ENCODE assay signal across 1 cellular context in the genomic region with DNA sequence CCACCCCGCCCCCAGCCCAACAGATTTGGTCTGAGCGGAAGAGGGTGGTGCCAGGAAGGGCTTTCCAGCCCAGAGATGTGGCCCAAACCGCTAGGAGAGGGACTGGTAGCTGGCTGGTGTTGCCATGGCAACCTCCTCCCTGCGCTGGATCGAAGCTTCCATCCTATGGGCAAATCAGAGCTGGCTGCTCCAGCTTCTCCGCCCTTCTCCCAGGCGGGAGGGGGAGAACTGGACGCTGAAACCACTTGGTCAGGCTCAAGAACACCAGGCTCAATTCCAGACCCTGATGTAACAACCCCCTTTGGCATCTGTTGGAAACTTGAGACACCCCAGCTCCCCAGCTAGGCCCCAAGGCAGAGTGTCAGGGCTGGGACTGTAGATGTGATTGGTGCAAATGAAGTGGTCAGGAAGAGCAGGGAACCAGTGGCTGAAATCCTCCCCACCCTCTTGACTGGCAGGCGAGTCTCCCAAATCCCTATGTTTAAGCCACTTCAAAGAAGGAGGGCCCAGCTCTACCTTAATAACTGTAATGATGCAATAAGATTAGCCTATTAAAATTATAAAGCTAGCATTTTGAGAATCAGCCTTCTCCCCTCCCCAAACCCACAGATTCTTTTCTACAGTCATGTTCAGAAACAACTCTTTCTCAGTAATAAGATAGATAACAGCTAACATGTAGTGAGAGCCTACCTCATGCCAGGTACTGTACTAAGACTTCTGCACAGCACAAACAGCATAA.
TF ChIP-seq lines count a peak whose summit lies in the region.

No MANE protein-coding gene starts in this region.

TF ChIP-seq in HEK293, 187 proteins besides CTCF, POLR2A, EP300 and RAD21 (continued from another document):
- no peak for TF ChIP-seq MZF1 (tag by site-specific recombination; IDR thresholded peaks at IDR 0.05; ENCODE audit: borderline replicate concordance)
- no peak for TF ChIP-seq FEZF1 (tag by site-specific recombination; IDR thresholded peaks at IDR 0.05)
- no peak for TF ChIP-seq ZNF133 (tag by site-specific recombination; IDR thresholded peaks at IDR 0.05)
- no peak for TF ChIP-seq ZNF707 (tag by site-specific recombination; IDR thresholded peaks at IDR 0.05)
- peak; percentile 42; the same call in 1 of the 2 replicates for TF ChIP-seq ZBTB17 (tag by site-specific recombination; IDR thresholded peaks at IDR 0.05)
- no peak for TF ChIP-seq ZNF585B (tag by site-specific recombination; IDR thresholded peaks at IDR 0.05)
- no peak for TF ChIP-seq ZNF514 (tag by site-specific recombination; IDR thresholded peaks at IDR 0.05)
- TF ChIP-seq SP7 (tag by site-specific recombination; IDR thresholded peaks at IDR 0.05), result peak; percentile 75
- TF ChIP-seq, protein P1, sequence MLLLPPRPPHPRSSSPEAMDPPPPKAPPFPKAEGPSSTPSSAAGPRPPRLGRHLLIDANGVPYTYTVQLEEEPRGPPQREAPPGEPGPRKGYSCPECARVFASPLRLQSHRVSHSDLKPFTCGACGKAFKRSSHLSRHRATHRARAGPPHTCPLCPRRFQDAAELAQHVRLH (tag by site-specific recombination; IDR thresholded peaks at IDR 0.05), result no peak
- TF ChIP-seq, protein P2, sequence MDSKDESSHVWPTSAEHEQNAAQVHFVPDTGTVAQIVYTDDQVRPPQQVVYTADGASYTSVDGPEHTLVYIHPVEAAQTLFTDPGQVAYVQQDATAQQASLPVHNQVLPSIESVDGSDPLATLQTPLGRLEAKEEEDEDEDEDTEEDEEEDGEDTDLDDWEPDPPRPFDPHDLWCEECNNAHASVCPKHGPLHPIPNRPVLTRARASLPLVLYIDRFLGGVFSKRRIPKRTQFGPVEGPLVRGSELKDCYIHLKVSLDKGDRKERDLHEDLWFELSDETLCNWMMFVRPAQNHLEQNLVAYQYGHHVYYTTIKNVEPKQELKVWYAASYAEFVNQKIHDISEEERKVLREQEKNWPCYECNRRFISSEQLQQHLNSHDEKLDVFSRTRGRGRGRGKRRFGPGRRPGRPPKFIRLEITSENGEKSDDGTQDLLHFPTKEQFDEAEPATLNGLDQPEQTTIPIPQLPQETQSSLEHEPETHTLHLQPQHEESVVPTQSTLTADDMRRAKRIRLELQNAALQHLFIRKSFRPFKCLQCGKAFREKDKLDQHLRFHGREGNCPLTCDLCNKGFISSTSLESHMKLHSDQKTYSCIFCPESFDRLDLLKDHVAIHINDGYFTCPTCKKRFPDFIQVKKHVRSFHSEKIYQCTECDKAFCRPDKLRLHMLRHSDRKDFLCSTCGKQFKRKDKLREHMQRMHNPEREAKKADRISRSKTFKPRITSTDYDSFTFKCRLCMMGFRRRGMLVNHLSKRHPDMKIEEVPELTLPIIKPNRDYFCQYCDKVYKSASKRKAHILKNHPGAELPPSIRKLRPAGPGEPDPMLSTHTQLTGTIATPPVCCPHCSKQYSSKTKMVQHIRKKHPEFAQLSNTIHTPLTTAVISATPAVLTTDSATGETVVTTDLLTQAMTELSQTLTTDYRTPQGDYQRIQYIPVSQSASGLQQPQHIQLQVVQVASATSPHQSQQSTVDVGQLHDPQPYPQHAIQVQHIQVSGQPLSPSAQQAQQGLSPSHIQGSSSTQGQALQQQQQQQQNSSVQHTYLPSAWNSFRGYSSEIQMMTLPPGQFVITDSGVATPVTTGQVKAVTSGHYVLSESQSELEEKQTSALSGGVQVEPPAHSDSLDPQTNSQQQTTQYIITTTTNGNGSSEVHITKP (tag by site-specific recombination; IDR thresholded peaks at IDR 0.05), result peak; percentile 95
- TF ChIP-seq ZNF658 (tag by site-specific recombination; IDR thresholded peaks at IDR 0.05), result no peak
- no peak for TF ChIP-seq ZNF549 (tag by site-specific recombination; IDR thresholded peaks at IDR 0.05)
- no peak for TF ChIP-seq ZNF76 (tag by site-specific recombination; IDR thresholded peaks at IDR 0.05; ENCODE audit: borderline replicate concordance, low read depth)
- TF ChIP-seq ZNF10 (tag by site-specific recombination; IDR thresholded peaks at IDR 0.05), result no peak
- TF ChIP-seq, protein P3, sequence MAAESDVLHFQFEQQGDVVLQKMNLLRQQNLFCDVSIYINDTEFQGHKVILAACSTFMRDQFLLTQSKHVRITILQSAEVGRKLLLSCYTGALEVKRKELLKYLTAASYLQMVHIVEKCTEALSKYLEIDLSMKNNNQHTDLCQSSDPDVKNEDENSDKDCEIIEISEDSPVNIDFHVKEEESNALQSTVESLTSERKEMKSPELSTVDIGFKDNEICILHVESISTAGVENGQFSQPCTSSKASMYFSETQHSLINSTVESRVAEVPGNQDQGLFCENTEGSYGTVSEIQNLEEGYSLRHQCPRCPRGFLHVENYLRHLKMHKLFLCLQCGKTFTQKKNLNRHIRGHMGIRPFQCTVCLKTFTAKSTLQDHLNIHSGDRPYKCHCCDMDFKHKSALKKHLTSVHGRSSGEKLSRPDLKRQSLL (tag by site-specific recombination; IDR thresholded peaks at IDR 0.05), result peak; percentile 71
- no peak for TF ChIP-seq PRDM1 (tag by site-specific recombination; IDR thresholded peaks at IDR 0.05)
- TF ChIP-seq, protein P4, sequence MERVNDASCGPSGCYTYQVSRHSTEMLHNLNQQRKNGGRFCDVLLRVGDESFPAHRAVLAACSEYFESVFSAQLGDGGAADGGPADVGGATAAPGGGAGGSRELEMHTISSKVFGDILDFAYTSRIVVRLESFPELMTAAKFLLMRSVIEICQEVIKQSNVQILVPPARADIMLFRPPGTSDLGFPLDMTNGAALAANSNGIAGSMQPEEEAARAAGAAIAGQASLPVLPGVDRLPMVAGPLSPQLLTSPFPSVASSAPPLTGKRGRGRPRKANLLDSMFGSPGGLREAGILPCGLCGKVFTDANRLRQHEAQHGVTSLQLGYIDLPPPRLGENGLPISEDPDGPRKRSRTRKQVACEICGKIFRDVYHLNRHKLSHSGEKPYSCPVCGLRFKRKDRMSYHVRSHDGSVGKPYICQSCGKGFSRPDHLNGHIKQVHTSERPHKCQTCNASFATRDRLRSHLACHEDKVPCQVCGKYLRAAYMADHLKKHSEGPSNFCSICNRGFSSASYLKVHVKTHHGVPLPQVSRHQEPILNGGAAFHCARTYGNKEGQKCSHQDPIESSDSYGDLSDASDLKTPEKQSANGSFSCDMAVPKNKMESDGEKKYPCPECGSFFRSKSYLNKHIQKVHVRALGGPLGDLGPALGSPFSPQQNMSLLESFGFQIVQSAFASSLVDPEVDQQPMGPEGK (tag by site-specific recombination; IDR thresholded peaks at IDR 0.05), result no peak
- TF ChIP-seq, protein P5, sequence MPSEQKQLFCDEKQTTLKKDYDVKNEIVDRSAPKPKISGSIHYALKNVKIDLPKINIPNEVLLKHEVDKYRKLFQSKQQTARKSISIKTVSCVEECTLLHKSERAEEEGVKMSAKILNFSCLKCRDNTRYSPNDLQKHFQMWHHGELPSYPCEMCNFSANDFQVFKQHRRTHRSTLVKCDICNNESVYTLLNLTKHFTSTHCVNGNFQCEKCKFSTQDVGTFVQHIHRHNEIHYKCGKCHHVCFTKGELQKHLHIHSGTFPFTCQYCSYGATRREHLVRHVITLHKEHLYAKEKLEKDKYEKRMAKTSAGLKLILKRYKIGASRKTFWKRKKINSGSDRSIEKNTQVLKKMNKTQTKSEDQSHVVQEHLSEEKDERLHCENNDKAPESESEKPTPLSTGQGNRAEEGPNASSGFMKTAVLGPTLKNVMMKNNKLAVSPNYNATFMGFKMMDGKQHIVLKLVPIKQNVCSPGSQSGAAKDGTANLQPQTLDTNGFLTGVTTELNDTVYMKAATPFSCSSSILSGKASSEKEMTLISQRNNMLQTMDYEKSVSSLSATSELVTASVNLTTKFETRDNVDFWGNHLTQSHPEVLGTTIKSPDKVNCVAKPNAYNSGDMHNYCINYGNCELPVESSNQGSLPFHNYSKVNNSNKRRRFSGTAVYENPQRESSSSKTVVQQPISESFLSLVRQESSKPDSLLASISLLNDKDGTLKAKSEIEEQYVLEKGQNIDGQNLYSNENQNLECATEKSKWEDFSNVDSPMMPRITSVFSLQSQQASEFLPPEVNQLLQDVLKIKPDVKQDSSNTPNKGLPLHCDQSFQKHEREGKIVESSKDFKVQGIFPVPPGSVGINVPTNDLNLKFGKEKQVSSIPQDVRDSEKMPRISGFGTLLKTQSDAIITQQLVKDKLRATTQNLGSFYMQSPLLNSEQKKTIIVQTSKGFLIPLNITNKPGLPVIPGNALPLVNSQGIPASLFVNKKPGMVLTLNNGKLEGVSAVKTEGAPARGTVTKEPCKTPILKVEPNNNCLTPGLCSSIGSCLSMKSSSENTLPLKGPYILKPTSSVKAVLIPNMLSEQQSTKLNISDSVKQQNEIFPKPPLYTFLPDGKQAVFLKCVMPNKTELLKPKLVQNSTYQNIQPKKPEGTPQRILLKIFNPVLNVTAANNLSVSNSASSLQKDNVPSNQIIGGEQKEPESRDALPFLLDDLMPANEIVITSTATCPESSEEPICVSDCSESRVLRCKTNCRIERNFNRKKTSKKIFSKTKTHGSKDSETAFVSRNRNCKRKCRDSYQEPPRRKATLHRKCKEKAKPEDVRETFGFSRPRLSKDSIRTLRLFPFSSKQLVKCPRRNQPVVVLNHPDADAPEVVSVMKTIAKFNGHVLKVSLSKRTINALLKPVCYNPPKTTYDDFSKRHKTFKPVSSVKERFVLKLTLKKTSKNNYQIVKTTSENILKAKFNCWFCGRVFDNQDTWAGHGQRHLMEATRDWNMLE (tag by site-specific recombination; conservative IDR thresholded peaks at IDR 0.05; ENCODE audit: low read depth), result no peak
- TF ChIP-seq SP2 (tag by site-specific recombination; IDR thresholded peaks at IDR 0.05), result peak; percentile 54
- no peak for TF ChIP-seq ZNF48 (tag by site-specific recombination; IDR thresholded peaks at IDR 0.05)
- peak; percentile 94 for TF ChIP-seq ZNF341 (tag by site-specific recombination; IDR thresholded peaks at IDR 0.05; ENCODE audit: low read depth)
- TF ChIP-seq ZNF664 (tag by site-specific recombination; IDR thresholded peaks at IDR 0.05), result no peak
- TF ChIP-seq KLF1 (tag by site-specific recombination; IDR thresholded peaks at IDR 0.05), result 0 out of 2 replicates have a peak, but pooled peaks have one; percentile 14
